In genomic region chr7:1741751-1742554, GRCh38 we compare ENCODE assay signal across 1 cellular context.
A peak's percentile ranks its signal among the peaks of the same experiment; 100 is the strongest.
TF ChIP-seq lines count a peak whose summit lies in the region.

No MANE protein-coding gene starts in this region.

TF ChIP-seq in HepG2, 621 proteins besides CTCF, POLR2A, EP300 and RAD21 (continued from another document and continues in another):
- TF ChIP-seq ZNF280D (CRISPR knock-in tag; IDR thresholded peaks at IDR 0.05) (no peak), GABPA (IDR thresholded peaks at IDR 0.05; ENCODE audit: low read depth, low read length) (no peak), GABPA (CRISPR knock-in tag; IDR thresholded peaks at IDR 0.05; ENCODE audit: low read depth) (peak; percentile 80), HNRNPUL1 (IDR thresholded peaks at IDR 0.05; ENCODE audit: low read depth, low read length) (no peak), FOXA1 (IDR thresholded peaks at IDR 0.05) (no peak), FOXA1 (CRISPR knock-in tag; IDR thresholded peaks at IDR 0.05) (peak; percentile 67), FOXM1 (CRISPR knock-in tag; IDR thresholded peaks at IDR 0.05) (no peak), ZNF597 (CRISPR knock-in tag; IDR thresholded peaks at IDR 0.05) (no peak), POLR2AphosphoS5 (IDR thresholded peaks at IDR 0.05; ENCODE audit: low read depth, low read length) (no peak), ZNF841 (CRISPR knock-in tag; IDR thresholded peaks at IDR 0.05; ENCODE audit: borderline replicate concordance) (no peak), AHR (CRISPR knock-in tag; IDR thresholded peaks at IDR 0.05) (no peak), ZNF138 (CRISPR knock-in tag; IDR thresholded peaks at IDR 0.05; ENCODE audit: low read depth) (no peak), MYNN (CRISPR knock-in tag; IDR thresholded peaks at IDR 0.05; ENCODE audit: low read depth) (no peak), FIP1L1 (IDR thresholded peaks at IDR 0.05; ENCODE audit: borderline replicate concordance, insufficient read depth, low read depth, low read length) (no peak), SOX6 (IDR thresholded peaks at IDR 0.05) (no peak), SOX6 (CRISPR knock-in tag; IDR thresholded peaks at IDR 0.05) (no peak), ZBTB3 (CRISPR knock-in tag; IDR thresholded peaks at IDR 0.05; ENCODE audit: borderline replicate concordance, low read depth) (no peak), ZNF124 (CRISPR knock-in tag; IDR thresholded peaks at IDR 0.05) (no peak), AFF4 (CRISPR knock-in tag; IDR thresholded peaks at IDR 0.05) (no peak), SP2 (CRISPR knock-in tag; IDR thresholded peaks at IDR 0.05) (no peak), E2F1 (CRISPR knock-in tag; IDR thresholded peaks at IDR 0.05) (no peak), ZBTB42 (CRISPR knock-in tag; IDR thresholded peaks at IDR 0.05) (no peak), ZNF574 (CRISPR knock-in tag; IDR thresholded peaks at IDR 0.05) (peak; percentile 51; the same call in 1 of the 2 replicates), ZNF598 (CRISPR knock-in tag; IDR thresholded peaks at IDR 0.05; ENCODE audit: borderline replicate concordance) (no peak), ZEB1 (IDR thresholded peaks at IDR 0.05; ENCODE audit: insufficient replicate concordance, low read depth) (no peak), ZNF549 (CRISPR knock-in tag; IDR thresholded peaks at IDR 0.05) (no peak), ZNF331 (CRISPR knock-in tag; IDR thresholded peaks at IDR 0.05) (0 out of 2 replicates have a peak, but pooled peaks have one; percentile 14), ERF (CRISPR knock-in tag; IDR thresholded peaks at IDR 0.05) (peak; percentile 68), IKZF1 (IDR thresholded peaks at IDR 0.05) (no peak), THYN1 (CRISPR knock-in tag; IDR thresholded peaks at IDR 0.05; ENCODE audit: borderline replicate concordance, low read depth) (no peak), MTERF4 (CRISPR knock-in tag; IDR thresholded peaks at IDR 0.05) (no peak), SETDB1 (CRISPR knock-in tag; IDR thresholded peaks at IDR 0.05; ENCODE audit: borderline replicate concordance) (no peak), CREM (IDR thresholded peaks at IDR 0.05) (no peak), CREM (CRISPR knock-in tag; IDR thresholded peaks at IDR 0.05) (no peak), ZFP41 (CRISPR knock-in tag; IDR thresholded peaks at IDR 0.05; ENCODE audit: borderline replicate concordance) (peak; percentile 21; the same call in 1 of the 2 replicates), ZNF235 (CRISPR knock-in tag; IDR thresholded peaks at IDR 0.05; ENCODE audit: borderline replicate concordance) (no peak), ZBTB38 (CRISPR knock-in tag; IDR thresholded peaks at IDR 0.05) (peak; percentile 70; the same call in 1 of the 2 replicates), SRF (IDR thresholded peaks at IDR 0.05; ENCODE audit: low read depth, low read length) (no peak), ZNF264 (CRISPR knock-in tag; IDR thresholded peaks at IDR 0.05) (no peak), ZNF646 (CRISPR knock-in tag; IDR thresholded peaks at IDR 0.05) (no peak), JUNB (CRISPR knock-in tag; IDR thresholded peaks at IDR 0.05; ENCODE audit: borderline replicate concordance) (no peak), ZNF24 (IDR thresholded peaks at IDR 0.05) (no peak), ZNF501 (CRISPR knock-in tag; IDR thresholded peaks at IDR 0.05) (peak; percentile 48; the same call in 1 of the 2 replicates), TRIM24 (CRISPR knock-in tag; IDR thresholded peaks at IDR 0.05) (no peak), ZNF562 (CRISPR knock-in tag; IDR thresholded peaks at IDR 0.05; ENCODE audit: borderline replicate concordance) (no peak), ZNF749 (CRISPR knock-in tag; IDR thresholded peaks at IDR 0.05; ENCODE audit: borderline replicate concordance) (peak; percentile 87; the same call in 1 of the 2 replicates), DMAP1 (CRISPR knock-in tag; IDR thresholded peaks at IDR 0.05) (peak; percentile 72; the same call in 1 of the 2 replicates), SMARCE1 (IDR thresholded peaks at IDR 0.05; ENCODE audit: borderline replicate concordance) (no peak), ZNF746 (CRISPR knock-in tag; IDR thresholded peaks at IDR 0.05) (peak; percentile 69; the same call in 1 of the 2 replicates)
